ENCODE assay signal across 17 cellular contexts in the genomic region with DNA sequence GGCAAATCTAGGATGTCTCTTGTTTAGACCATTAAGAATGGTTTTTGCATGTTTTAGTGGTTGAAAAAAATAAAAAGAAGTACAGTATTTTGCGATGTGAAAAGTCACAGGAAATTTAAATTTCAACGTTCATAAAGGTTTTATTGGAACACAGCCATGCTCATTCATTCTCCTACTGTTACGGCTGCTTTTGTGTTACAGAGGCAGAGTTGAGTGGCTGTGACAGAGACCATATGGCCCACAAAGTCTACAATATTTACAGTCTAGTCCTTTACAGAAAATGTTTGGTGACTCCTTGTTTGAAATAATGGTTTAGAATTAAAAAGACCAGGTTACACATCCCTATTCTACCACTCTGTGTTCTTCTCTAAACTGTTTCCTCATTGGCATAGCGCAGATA.
"Had no signal": no experiment of that assay in that cellular context is flagged by ENCODE, and none has a peak within 500 bp of the region (broad histone marks: within the 10 kb centered on the region; RNA-seq: fewer than 3 reads in every experiment).

No MANE protein-coding gene starts in this region.

- H3K4me1 Mint-ChIP-seq: neural progenitor cell had no signal

- H3K4me3 ChIP-seq: heart left ventricle, left lung, neural progenitor cell, thyroid gland, uterus had no signal

- H3K36me3 ChIP-seq: left lung, neural progenitor cell, thyroid gland, uterus had no signal

- H3K4me3 Mint-ChIP-seq: activated CD8-positive, alpha-beta T cell treated with anti-CD3 and anti-CD28 coated beads for 36 hours; activated naive CD8-positive, alpha-beta T cell treated with anti-CD3 and anti-CD28 coated beads, Interleukin-2, amount 10 ng/mL, durations not matched to agents 7 days and 5 days; activated T-cell treated with anti-CD3 and anti-CD28 coated beads, Interleukin-2, amount 50 U/mL, for 72 hours; neural progenitor cell had no signal

- H3K27ac ChIP-seq: foreskin keratinocyte, heart left ventricle, left lung, neural progenitor cell, parathyroid adenoma, thyroid gland, uterus had no signal

- H3K36me3 Mint-ChIP-seq: activated naive CD8-positive, alpha-beta T cell treated with anti-CD3 and anti-CD28 coated beads, Interleukin-2, amount 10 ng/mL, durations not matched to agents 7 days and 5 days; neural progenitor cell had no signal

- H3K27me3 ChIP-seq: heart left ventricle, left lung, neural progenitor cell, thyroid gland, uterus had no signal

- H3K9me3 ChIP-seq: heart left ventricle, left lung, thyroid gland, uterus had no signal

- DNase-seq: activated CD4-positive, alpha-beta T cell treated with anti-CD3 and anti-CD28 coated beads for 4 hours; activated CD8-positive, alpha-beta memory T cell treated with anti-CD3 and anti-CD28 coated beads, Interleukin-2, amount 50 U/mL, for 4 hours; activated CD8-positive, alpha-beta T cell treated with anti-CD3 and anti-CD28 coated beads for 36 hours; activated naive CD8-positive, alpha-beta T cell treated with anti-CD3 and anti-CD28 coated beads, Interleukin-2, amount 10 ng/mL, durations not matched to agents 7 days and 5 days; activated T-cell treated with anti-CD3 and anti-CD28 coated beads, Interleukin-2, amount 50 U/mL, for 72 hours; aorta; foreskin keratinocyte; heart left ventricle; left lung; mesenchymal stem cell; stimulated activated CD4-positive, alpha-beta T cell treated with anti-CD3 and anti-CD28 coated beads, Interleukin-15, amount 100 ng/mL, for 24 hours; stimulated activated CD4-positive, alpha-beta T cell treated with anti-CD3 and anti-CD28 coated beads, Interleukin-4, amount 100 ng/mL, for 4 hours; thyroid gland; uterus had no signal

- H3K4me1 ChIP-seq: foreskin keratinocyte, neural progenitor cell, thyroid gland, uterus had no signal

- H3K9me3 Mint-ChIP-seq: activated CD8-positive, alpha-beta T cell treated with anti-CD3 and anti-CD28 coated beads for 36 hours; activated naive CD8-positive, alpha-beta T cell treated with anti-CD3 and anti-CD28 coated beads, Interleukin-2, amount 10 ng/mL, durations not matched to agents 7 days and 5 days; activated T-cell treated with anti-CD3 and anti-CD28 coated beads, Interleukin-2, amount 50 U/mL, for 72 hours; neural progenitor cell had no signal

- H3K27ac Mint-ChIP-seq: activated CD8-positive, alpha-beta T cell treated with anti-CD3 and anti-CD28 coated beads for 36 hours; activated naive CD8-positive, alpha-beta T cell treated with anti-CD3 and anti-CD28 coated beads, Interleukin-2, amount 10 ng/mL, durations not matched to agents 7 days and 5 days; activated T-cell treated with anti-CD3 and anti-CD28 coated beads, Interleukin-2, amount 50 U/mL, for 72 hours; neural progenitor cell had no signal

- H3K27me3 Mint-ChIP-seq: activated CD8-positive, alpha-beta T cell treated with anti-CD3 and anti-CD28 coated beads for 36 hours; activated naive CD8-positive, alpha-beta T cell treated with anti-CD3 and anti-CD28 coated beads, Interleukin-2, amount 10 ng/mL, durations not matched to agents 7 days and 5 days had no signal

- ATAC-seq: activated CD8-positive, alpha-beta T cell treated with anti-CD3 and anti-CD28 coated beads for 36 hours; activated T-cell treated with anti-CD3 and anti-CD28 coated beads, Interleukin-2, amount 50 U/mL, for 72 hours; esophagus mucosa; foreskin keratinocyte; heart left ventricle; left lung had no signal
